In genomic region chr6:52724406-52725121, GRCh38 we compare ENCODE assay signal across 1 cellular context.
A peak's percentile ranks its signal among the peaks of the same experiment; 100 is the strongest.
TF ChIP-seq lines count a peak whose summit lies in the region.

No MANE protein-coding gene starts in this region.

TF ChIP-seq in HepG2, 621 proteins besides CTCF, POLR2A, EP300 and RAD21 (continued from another document and continues in another):
- TF ChIP-seq RXRB (CRISPR knock-in tag; IDR thresholded peaks at IDR 0.05; ENCODE audit: borderline replicate concordance) (peak; percentile 73; the same call in 1 of the 2 replicates), ZNF24 (IDR thresholded peaks at IDR 0.05) (peak; percentile 60; the same call in 1 of the 2 replicates), MBNL3 (CRISPR knock-in tag; conservative IDR thresholded peaks at IDR 0.05) (no peak), SRF (IDR thresholded peaks at IDR 0.05; ENCODE audit: low read depth, low read length) (no peak), SOX6 (IDR thresholded peaks at IDR 0.05) (no peak), SOX6 (CRISPR knock-in tag; IDR thresholded peaks at IDR 0.05) (no peak; the same call in 1 of the 2 replicates), TEAD3 (CRISPR knock-in tag; optimal IDR thresholded peaks at IDR 0.05; ENCODE audit: borderline replicate concordance) (peak; percentile 78), FOSL2 (CRISPR knock-in tag; IDR thresholded peaks at IDR 0.05) (peak; percentile 77), ZBED4 (CRISPR knock-in tag; IDR thresholded peaks at IDR 0.05; ENCODE audit: borderline replicate concordance) (peak; percentile 65; the same call in 1 of the 2 replicates), HIVEP1 (CRISPR knock-in tag; IDR thresholded peaks at IDR 0.05) (0 out of 2 replicates have a peak, but pooled peaks have one; percentile 49), ZNF546 (CRISPR knock-in tag; conservative IDR thresholded peaks at IDR 0.05) (no peak), PHF21A (CRISPR knock-in tag; IDR thresholded peaks at IDR 0.05) (no peak), SRSF4 (IDR thresholded peaks at IDR 0.05; ENCODE audit: low read depth, low read length, poor library complexity, severe bottlenecking) (no peak), HDAC2 (CRISPR knock-in tag; IDR thresholded peaks at IDR 0.05) (peak; percentile 78; the same call in 1 of the 2 replicates), ZNF431 (CRISPR knock-in tag; IDR thresholded peaks at IDR 0.05; ENCODE audit: borderline replicate concordance, low read depth) (no peak), TBX2 (CRISPR knock-in tag; IDR thresholded peaks at IDR 0.05; ENCODE audit: borderline replicate concordance) (no peak), ZNF276 (CRISPR knock-in tag; IDR thresholded peaks at IDR 0.05; ENCODE audit: low read depth) (no peak), HNF4A (CRISPR knock-in tag; IDR thresholded peaks at IDR 0.05) (peak; percentile 55), ZFP1 (CRISPR knock-in tag; IDR thresholded peaks at IDR 0.05) (0 out of 2 replicates have a peak, but pooled peaks have one; percentile 38), ZNF138 (CRISPR knock-in tag; IDR thresholded peaks at IDR 0.05; ENCODE audit: low read depth) (no peak), BCL6 (CRISPR knock-in tag; IDR thresholded peaks at IDR 0.05) (peak; percentile 52; the same call in 1 of the 2 replicates), SNRNP70 (IDR thresholded peaks at IDR 0.05; ENCODE audit: low read depth, low read length) (no peak), PBX3 (CRISPR knock-in tag; IDR thresholded peaks at IDR 0.05; ENCODE audit: borderline replicate concordance) (no peak), ZFYVE20 (CRISPR knock-in tag; IDR thresholded peaks at IDR 0.05; ENCODE audit: borderline replicate concordance, low read depth) (no peak), TBL1XR1 (IDR thresholded peaks at IDR 0.05; ENCODE audit: borderline replicate concordance, low read length, partially characterized antibody) (no peak), ZUFSP (CRISPR knock-in tag; IDR thresholded peaks at IDR 0.05; ENCODE audit: borderline replicate concordance) (no peak), FOXA1 (IDR thresholded peaks at IDR 0.05) (no peak), FOXA1 (CRISPR knock-in tag; IDR thresholded peaks at IDR 0.05) (peak; percentile 46), HOXA3 (CRISPR knock-in tag; IDR thresholded peaks at IDR 0.05) (peak; percentile 63), ZBTB33 (CRISPR knock-in tag; IDR thresholded peaks at IDR 0.05) (peak; percentile 69), ZNF652 (CRISPR knock-in tag; IDR thresholded peaks at IDR 0.05; ENCODE audit: borderline replicate concordance, low read depth) (no peak; the same call in 1 of the 2 replicates), YEATS2 (CRISPR knock-in tag; IDR thresholded peaks at IDR 0.05; ENCODE audit: borderline replicate concordance) (peak; percentile 69; the same call in 1 of the 2 replicates), THAP11 (CRISPR knock-in tag; IDR thresholded peaks at IDR 0.05) (0 out of 2 replicates have a peak, but pooled peaks have one; percentile 29), RARA (CRISPR knock-in tag; IDR thresholded peaks at IDR 0.05) (peak; percentile 27; the same call in 1 of the 2 replicates)
- TF ChIP-seq, protein P1, sequence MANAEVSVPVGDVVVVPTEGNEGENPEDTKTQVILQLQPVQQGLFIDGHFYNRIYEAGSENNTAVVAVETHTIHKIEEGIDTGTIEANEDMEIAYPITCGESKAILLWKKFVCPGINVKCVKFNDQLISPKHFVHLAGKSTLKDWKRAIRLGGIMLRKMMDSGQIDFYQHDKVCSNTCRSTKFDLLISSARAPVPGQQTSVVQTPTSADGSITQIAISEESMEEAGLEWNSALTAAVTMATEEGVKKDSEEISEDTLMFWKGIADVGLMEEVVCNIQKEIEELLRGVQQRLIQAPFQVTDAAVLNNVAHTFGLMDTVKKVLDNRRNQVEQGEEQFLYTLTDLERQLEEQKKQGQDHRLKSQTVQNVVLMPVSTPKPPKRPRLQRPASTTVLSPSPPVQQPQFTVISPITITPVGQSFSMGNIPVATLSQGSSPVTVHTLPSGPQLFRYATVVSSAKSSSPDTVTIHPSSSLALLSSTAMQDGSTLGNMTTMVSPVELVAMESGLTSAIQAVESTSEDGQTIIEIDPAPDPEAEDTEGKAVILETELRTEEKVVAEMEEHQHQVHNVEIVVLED (CRISPR knock-in tag; IDR thresholded peaks at IDR 0.05; ENCODE audit: borderline replicate concordance), result no peak
- TF ChIP-seq, protein P2, sequence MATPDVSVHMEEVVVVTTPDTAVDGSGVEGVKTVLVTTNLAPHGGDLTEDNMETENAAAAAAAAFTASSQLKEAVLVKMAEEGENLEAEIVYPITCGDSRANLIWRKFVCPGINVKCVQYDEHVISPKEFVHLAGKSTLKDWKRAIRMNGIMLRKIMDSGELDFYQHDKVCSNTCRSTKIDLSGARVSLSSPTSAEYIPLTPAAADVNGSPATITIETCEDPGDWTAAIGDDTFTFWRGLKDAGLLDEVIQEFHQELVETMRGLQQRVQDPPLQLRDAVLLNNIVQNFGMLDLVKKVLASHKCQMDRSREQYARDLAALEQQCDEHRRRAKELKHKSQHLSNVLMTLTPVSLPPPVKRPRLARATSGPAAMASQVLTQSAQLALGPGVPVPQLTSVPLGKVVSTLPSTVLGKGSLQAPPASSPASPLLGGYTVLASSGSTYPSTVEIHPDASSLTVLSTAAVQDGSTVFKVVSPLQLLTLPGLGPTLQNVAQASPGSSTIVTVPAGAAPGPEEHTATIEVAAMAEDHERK (CRISPR knock-in tag; IDR thresholded peaks at IDR 0.05; ENCODE audit: low read depth), result no peak
- TF ChIP-seq, protein P3, sequence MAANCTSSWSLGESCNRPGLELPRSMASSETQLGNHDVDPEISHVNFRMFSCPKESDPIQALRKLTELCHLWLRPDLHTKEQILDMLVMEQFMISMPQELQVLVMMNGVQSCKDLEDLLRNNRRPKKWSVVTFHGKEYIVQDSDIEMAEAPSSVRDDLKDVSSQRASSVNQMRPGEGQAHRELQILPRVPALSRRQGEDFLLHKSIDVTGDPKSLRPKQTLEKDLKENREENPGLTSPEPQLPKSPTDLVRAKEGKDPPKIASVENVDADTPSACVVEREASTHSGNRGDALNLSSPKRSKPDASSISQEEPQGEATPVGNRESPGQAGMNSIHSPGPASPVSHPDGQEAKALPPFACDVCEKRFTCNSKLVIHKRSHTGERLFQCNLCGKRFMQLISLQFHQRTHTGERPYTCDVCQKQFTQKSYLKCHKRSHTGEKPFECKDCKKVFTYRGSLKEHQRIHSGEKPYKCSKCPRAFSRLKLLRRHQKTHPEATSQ (CRISPR knock-in tag; IDR thresholded peaks at IDR 0.05; ENCODE audit: borderline replicate concordance), result no peak
- TF ChIP-seq, protein P4, sequence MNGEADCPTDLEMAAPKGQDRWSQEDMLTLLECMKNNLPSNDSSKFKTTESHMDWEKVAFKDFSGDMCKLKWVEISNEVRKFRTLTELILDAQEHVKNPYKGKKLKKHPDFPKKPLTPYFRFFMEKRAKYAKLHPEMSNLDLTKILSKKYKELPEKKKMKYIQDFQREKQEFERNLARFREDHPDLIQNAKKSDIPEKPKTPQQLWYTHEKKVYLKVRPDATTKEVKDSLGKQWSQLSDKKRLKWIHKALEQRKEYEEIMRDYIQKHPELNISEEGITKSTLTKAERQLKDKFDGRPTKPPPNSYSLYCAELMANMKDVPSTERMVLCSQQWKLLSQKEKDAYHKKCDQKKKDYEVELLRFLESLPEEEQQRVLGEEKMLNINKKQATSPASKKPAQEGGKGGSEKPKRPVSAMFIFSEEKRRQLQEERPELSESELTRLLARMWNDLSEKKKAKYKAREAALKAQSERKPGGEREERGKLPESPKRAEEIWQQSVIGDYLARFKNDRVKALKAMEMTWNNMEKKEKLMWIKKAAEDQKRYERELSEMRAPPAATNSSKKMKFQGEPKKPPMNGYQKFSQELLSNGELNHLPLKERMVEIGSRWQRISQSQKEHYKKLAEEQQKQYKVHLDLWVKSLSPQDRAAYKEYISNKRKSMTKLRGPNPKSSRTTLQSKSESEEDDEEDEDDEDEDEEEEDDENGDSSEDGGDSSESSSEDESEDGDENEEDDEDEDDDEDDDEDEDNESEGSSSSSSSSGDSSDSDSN (CRISPR knock-in tag; IDR thresholded peaks at IDR 0.05), result peak; percentile 7; the same call in 1 of the 2 replicates
- TF ChIP-seq, protein P5, sequence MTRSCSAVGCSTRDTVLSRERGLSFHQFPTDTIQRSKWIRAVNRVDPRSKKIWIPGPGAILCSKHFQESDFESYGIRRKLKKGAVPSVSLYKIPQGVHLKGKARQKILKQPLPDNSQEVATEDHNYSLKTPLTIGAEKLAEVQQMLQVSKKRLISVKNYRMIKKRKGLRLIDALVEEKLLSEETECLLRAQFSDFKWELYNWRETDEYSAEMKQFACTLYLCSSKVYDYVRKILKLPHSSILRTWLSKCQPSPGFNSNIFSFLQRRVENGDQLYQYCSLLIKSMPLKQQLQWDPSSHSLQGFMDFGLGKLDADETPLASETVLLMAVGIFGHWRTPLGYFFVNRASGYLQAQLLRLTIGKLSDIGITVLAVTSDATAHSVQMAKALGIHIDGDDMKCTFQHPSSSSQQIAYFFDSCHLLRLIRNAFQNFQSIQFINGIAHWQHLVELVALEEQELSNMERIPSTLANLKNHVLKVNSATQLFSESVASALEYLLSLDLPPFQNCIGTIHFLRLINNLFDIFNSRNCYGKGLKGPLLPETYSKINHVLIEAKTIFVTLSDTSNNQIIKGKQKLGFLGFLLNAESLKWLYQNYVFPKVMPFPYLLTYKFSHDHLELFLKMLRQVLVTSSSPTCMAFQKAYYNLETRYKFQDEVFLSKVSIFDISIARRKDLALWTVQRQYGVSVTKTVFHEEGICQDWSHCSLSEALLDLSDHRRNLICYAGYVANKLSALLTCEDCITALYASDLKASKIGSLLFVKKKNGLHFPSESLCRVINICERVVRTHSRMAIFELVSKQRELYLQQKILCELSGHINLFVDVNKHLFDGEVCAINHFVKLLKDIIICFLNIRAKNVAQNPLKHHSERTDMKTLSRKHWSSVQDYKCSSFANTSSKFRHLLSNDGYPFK (CRISPR knock-in tag; IDR thresholded peaks at IDR 0.05; ENCODE audit: borderline replicate concordance), result no peak; the same call in 1 of the 2 replicates
